ENCODE assay signal across 8 cellular contexts in genomic region chr11:66002648-66003225, GRCh38. TPM values are rescaled to one million over a fixed set of nuclear protein-coding genes. Genes with fewer than 3 reads are reported as not detected.
A peak's percentile ranks its signal among the peaks of the same experiment; 100 is the strongest.
DNase-seq lines count a peak whose midpoint lies in the region; ATAC-seq and TF ChIP-seq lines count a peak whose summit lies in the region.

No MANE protein-coding gene starts in this region.

- H3K79me2 ChIP-seq in mesendoderm (ENCODE audit: control insufficient read depth, insufficient read depth, low read length): peaks cover 21% of the 10 kb centered on the region

- peak overlapping the region; percentile 98 for H3K9ac ChIP-seq in mesendoderm (ENCODE audit: low read length)

- CTCF ChIA-PET in CD8-positive, alpha-beta T cell (lab: Charles Lee): interaction anchor here (1.1 to 1.5 kb wide), 5 partner anchors 12 to 143 kb away, joined by 3 to 12 read pairs (median 4); partner anchors contain the start of genes FIBP and MUS81

- no CpG with 5 or more reads among the region's 40 CpGs for WGBS in mesendoderm (ENCODE audit: extremely low coverage, insufficient coverage, low lambda C conversion rate)

- peak overlapping the region; percentile 41 for H3K4me2 ChIP-seq in mesendoderm (ENCODE audit: low read length)

- POLR2A ChIA-PET in CD8-positive, alpha-beta T cell (lab: Charles Lee): interaction anchor here (0.7 to 1.5 kb wide), 13 partner anchors 12 to 315 kb away, joined by 3 to 11 read pairs (median 4); partner anchors contain the start of genes CCDC85B, FIBP, KAT5 and MUS81

- H3K4me1 Mint-ChIP-seq in CD8-positive, alpha-beta T cell (ENCODE audit: low read depth): peaks cover 43% of the 10 kb centered on the region
- peaks cover 21% of the 10 kb centered on the region for H3K4me1 Mint-ChIP-seq in type B pancreatic cell (ENCODE audit: unreplicated experiment)

- peak overlapping the region; percentile 93 for H3K27ac ChIP-seq in CD8-positive, alpha-beta T cell (ENCODE audit: low read depth, low read length)
- H3K27ac ChIP-seq in coronary artery (peak overlapping the region; percentile 85 to 94), mesendoderm (ENCODE audit: low read depth, low read length) (peak overlapping the region; percentile 98)

- DNase-seq in CD8-positive, alpha-beta T cell: peak in 1 of 7 experiments; percentile 70
- DNase-seq in RPMI8226: peak; percentile 85
- peak; percentile 79 for DNase-seq in coronary artery (ENCODE audit: low spot score)
- DNase-seq in mesendoderm: peak; percentile 40
- DNase-seq in type B pancreatic cell (ENCODE audit: extremely low spot score, unreplicated experiment): no peak
- no peak for DNase-seq in HPDE6-E6E7 (ENCODE audit: extremely low spot score)

- no peak overlapping the region for H4K5ac ChIP-seq in mesendoderm (ENCODE audit: low read length)

- H3K18ac ChIP-seq in mesendoderm (ENCODE audit: low read length): peak overlapping the region; percentile 78

- H3K27me3 ChIP-seq in CD8-positive, alpha-beta T cell (ENCODE audit: insufficient read depth, low read length): no peaks in the 10 kb centered on the region
- no peaks in the 10 kb centered on the region for H3K27me3 ChIP-seq in mesendoderm (ENCODE audit: insufficient read depth, low read length, poor library complexity)

- peaks cover 25% of the 10 kb centered on the region for H3K79me1 ChIP-seq in mesendoderm (ENCODE audit: low read length)

- no peak for TF ChIP-seq CTCF in CD8-positive, alpha-beta T cell (IDR thresholded peaks at IDR 0.05)
- TF ChIP-seq CTCF in coronary artery (IDR thresholded peaks at IDR 0.05): no peak
- TF ChIP-seq CTCF in type B pancreatic cell (conservative IDR thresholded peaks at IDR 0.05): no peak

- no peak overlapping the region for H2BK15ac ChIP-seq in mesendoderm (replicated peaks; ENCODE audit: low read depth)

- intact Hi-C loops in CD8-positive, alpha-beta T cell (cut with DNase I, micrococcal nuclease): loop anchor here (1.0 to 5.0 kb wide), 11 partner anchors 13 to 670 kb away; partner anchors contain the start of genes C11orf68 (in 2 of the 2), DRAP1 (in 2 of the 2), KAT5 (in 2 of the 2) and MUS81 (in 2 of the 2)

- no peaks in the 10 kb centered on the region for H3K9me3 Mint-ChIP-seq in CD8-positive, alpha-beta T cell
- H3K9me3 Mint-ChIP-seq in type B pancreatic cell: no peaks in the 10 kb centered on the region

- H3K4ac ChIP-seq in mesendoderm (ENCODE audit: low read depth, low read length): peak overlapping the region; percentile 75

- peak overlapping the region; percentile 98 for H3K56ac ChIP-seq in mesendoderm (ENCODE audit: low read length)

- no peak overlapping the region for H3K23ac ChIP-seq in mesendoderm (ENCODE audit: low read length)

- H2BK120ac ChIP-seq in mesendoderm (ENCODE audit: low read depth, low read length): no peak overlapping the region

- H3K4me3 Mint-ChIP-seq in CD8-positive, alpha-beta T cell: peak overlapping the region; percentile 99
- H3K4me3 Mint-ChIP-seq in type B pancreatic cell: peak overlapping the region; percentile 100

- H3K9me3 ChIP-seq in CD8-positive, alpha-beta T cell (ENCODE audit: low read length): no peaks in the 10 kb centered on the region

- peaks cover 66% of the 10 kb centered on the region for H3K36me3 Mint-ChIP-seq in CD8-positive, alpha-beta T cell
- peaks cover 15% of the 10 kb centered on the region for H3K36me3 Mint-ChIP-seq in type B pancreatic cell

- peak overlapping the region; percentile 98 for H3K4me3 ChIP-seq in CD8-positive, alpha-beta T cell (ENCODE audit: low read depth, low read length)
- H3K4me3 ChIP-seq in coronary artery (peak overlapping the region; percentile 88), mesendoderm (ENCODE audit: low read length) (peak overlapping the region; percentile 96)

- H4K8ac ChIP-seq in mesendoderm (ENCODE audit: low read depth, low read length): no peak overlapping the region

- ATAC-seq in CD8-positive, alpha-beta T cell: peak; percentile 68
- ATAC-seq in GM19023 (IDR thresholded peaks at IDR 0.05; ENCODE audit: unreplicated experiment) (peak; percentile 52), HG03097 (IDR thresholded peaks at IDR 0.05; ENCODE audit: low FRiP score, unreplicated experiment) (peak; percentile 49)

- peaks cover 25% of the 10 kb centered on the region for H3K36me3 ChIP-seq in CD8-positive, alpha-beta T cell (ENCODE audit: insufficient read depth, low read length)
- peaks cover 18% of the 10 kb centered on the region for H3K36me3 ChIP-seq in mesendoderm (ENCODE audit: control insufficient read depth, insufficient read depth, low read length)

- H3K27ac Mint-ChIP-seq in CD8-positive, alpha-beta T cell: peak overlapping the region; percentile 98
- H3K27ac Mint-ChIP-seq in type B pancreatic cell: peak overlapping the region; percentile 99

- H2AK5ac ChIP-seq in mesendoderm (ENCODE audit: low read length): no peak overlapping the region

- no peaks in the 10 kb centered on the region for H3K27me3 Mint-ChIP-seq in CD8-positive, alpha-beta T cell (ENCODE audit: low read depth)
- H3K27me3 Mint-ChIP-seq in type B pancreatic cell: no peaks in the 10 kb centered on the region

- H3K4me1 ChIP-seq in CD8-positive, alpha-beta T cell (ENCODE audit: insufficient read depth, low read length): peaks cover 21% of the 10 kb centered on the region
- H3K4me1 ChIP-seq in mesendoderm (ENCODE audit: control insufficient read depth, low read depth, low read length): peaks cover 10% of the 10 kb centered on the region

- H2BK5ac ChIP-seq in mesendoderm (ENCODE audit: low read length): peak overlapping the region; percentile 45

RNA-seq across cellular contexts. Expression of gene BANF1, which starts 0.4 kb away (rescaled TPM):
- total RNA-seq in CD8-positive, alpha-beta T cell: 10 to 100 TPM; 31.6 to 34.0 TPM
- polyA plus RNA-seq in mesendoderm (2013, experiment 1 of 2): 426 TPM
- 425 TPM for polyA plus RNA-seq in mesendoderm (2013, experiment 2 of 2)
- 164 and 266 TPM in 2 replicates for total RNA-seq in type B pancreatic cell (ENCODE audit: low replicate concordance)

RNA-seq across cellular contexts. Expression of gene EIF1AD, which starts 0.8 kb away (rescaled TPM):
- total RNA-seq in CD8-positive, alpha-beta T cell: 100 to 1,000 TPM; 119 to 126 TPM
- 26.6 TPM for polyA plus RNA-seq in mesendoderm (2013, experiment 1 of 2)
- polyA plus RNA-seq in mesendoderm (2013, experiment 2 of 2): 25.7 TPM
- 38.4 and 44.8 TPM in 2 replicates for total RNA-seq in type B pancreatic cell (ENCODE audit: low replicate concordance)

RNA-seq across cellular contexts. Expression of gene CST6, which starts 9.1 kb away (rescaled TPM):
- total RNA-seq in CD8-positive, alpha-beta T cell: not detected
- 0.88 TPM for polyA plus RNA-seq in mesendoderm (2013, experiment 1 of 2)
- polyA plus RNA-seq in mesendoderm (2013, experiment 2 of 2): 0.88 TPM
- total RNA-seq in type B pancreatic cell (ENCODE audit: low replicate concordance): 5.7 TPM in 1 of 2 replicates, not detected in the other

RNA-seq across cellular contexts. Expression of gene CATSPER1, which starts 23.5 kb away (rescaled TPM):
- not detected for total RNA-seq in CD8-positive, alpha-beta T cell
- not detected for polyA plus RNA-seq in mesendoderm (2013, experiment 1 of 2)
- not detected for polyA plus RNA-seq in mesendoderm (2013, experiment 2 of 2)
- not detected in 2 replicates for total RNA-seq in type B pancreatic cell (ENCODE audit: low replicate concordance)

RNA-seq across cellular contexts. Expression of gene SART1, which starts 41.2 kb away (rescaled TPM):
- total RNA-seq in CD8-positive, alpha-beta T cell: 100 to 1,000 TPM; 102 to 123 TPM
- 58.3 TPM for polyA plus RNA-seq in mesendoderm (2013, experiment 1 of 2)
- 53.7 TPM for polyA plus RNA-seq in mesendoderm (2013, experiment 2 of 2)
- total RNA-seq in type B pancreatic cell (ENCODE audit: low replicate concordance): 38.9 and 46.0 TPM in 2 replicates

Comparison
In these comparisons a context has a peak if more than half of its experiments do, and no peak if none do; other contexts are left out.
1. DNase-seq: peak in RPMI8226 (single experiment), coronary artery (single experiment) and mesendoderm (single experiment); none in type B pancreatic cell (single experiment) and HPDE6-E6E7 (single experiment).
2. Peak in every context shown above with its lines, with median percentiles within 50 percentile points of each other: ATAC-seq, H3K27ac ChIP-seq and H3K4me3 ChIP-seq.